Comparison of ENCODE assay signal across 23 cellular contexts in genomic region chr2:9640403-9641104, GRCh38. TPM values are rescaled to one million over a fixed set of nuclear protein-coding genes. Genes with fewer than 3 reads are reported as not detected.
DNase-seq lines count a peak whose midpoint lies in the region; ATAC-seq and TF ChIP-seq lines count a peak whose summit lies in the region.
"Had no signal": no experiment of that assay in that cellular context is flagged by ENCODE, and none has a peak within 500 bp of the region (broad histone marks: within the 10 kb centered on the region; RNA-seq: fewer than 3 reads in every experiment).

No MANE protein-coding gene starts in this region.

- H3K36me3 Mint-ChIP-seq in activated naive CD4-positive, alpha-beta T cell treated with anti-CD3 and anti-CD28 coated beads, Interleukin-2, amount 50 U/mL, for 24 hours, result no peaks in the 10 kb centered on the region
- H3K36me3 Mint-ChIP-seq: activated naive CD8-positive, alpha-beta T cell treated with anti-CD3 and anti-CD28 coated beads for 36 hours had no signal

- intact Hi-C loops in dorsolateral prefrontal cortex (cut with DNase I), result loop anchor here (10.0 kb wide), 1 partner anchor 124 kb away; no protein-coding TSS in a partner anchor
- intact Hi-C loops in heart right ventricle (cut with DNase I), result no loop called here
- intact Hi-C loops in thyroid gland (cut with DNase I), result no loop called here

- no peak for ATAC-seq in heart right ventricle
- ATAC-seq: psoas muscle had no signal

- H4K20me1 ChIP-seq in OCI-LY3 (ENCODE audit: insufficient read depth, low read length), result no peaks in the 10 kb centered on the region

- no peak for DNase-seq in activated naive CD4-positive, alpha-beta T cell (lab: John Stamatoyannopoulos, UW)
- no peak for DNase-seq in dorsolateral prefrontal cortex
- DNase-seq in substantia nigra (lab: John Stamatoyannopoulos, UW), result no peak
- no peak for DNase-seq in heart right ventricle
- no peak for DNase-seq in thyroid gland
- DNase-seq in SK-N-DZ (ENCODE audit: low spot score), result no peak
- DNase-seq: activated CD4-positive, alpha-beta T cell treated with anti-CD3 and anti-CD28 coated beads for 1 hour; activated naive CD8-positive, alpha-beta T cell treated with anti-CD3 and anti-CD28 coated beads for 36 hours; C1 segment of cervical spinal cord; cerebellar nuclear complex; Karpas-422; MV-4-11; NCI-H1694 treated with DMSO at 0.1 percent for 48 hours; NCI-H2171; NCI-H526; psoas muscle; SK-N-SH had no signal

- no peaks in the 10 kb centered on the region for H3K27me3 Mint-ChIP-seq in activated naive CD4-positive, alpha-beta T cell treated with anti-CD3 and anti-CD28 coated beads, Interleukin-2, amount 50 U/mL, for 24 hours
- H3K27me3 Mint-ChIP-seq: activated naive CD8-positive, alpha-beta T cell treated with anti-CD3 and anti-CD28 coated beads for 36 hours had no signal

- peaks cover 4% of the 10 kb centered on the region for H3K4me1 Mint-ChIP-seq in activated naive CD4-positive, alpha-beta T cell treated with anti-CD3 and anti-CD28 coated beads, Interleukin-2, amount 50 U/mL, for 24 hours

- peak overlapping the region; percentile 28; the same call in 1 of the 2 replicates for H3K4me2 ChIP-seq in OCI-LY3 (ENCODE audit: low read length)

- H3K9me3 ChIP-seq in OCI-LY3 (ENCODE audit: insufficient read depth, low read length), result no peaks in the 10 kb centered on the region
- no peaks in the 10 kb centered on the region for H3K9me3 ChIP-seq in heart right ventricle
- H3K9me3 ChIP-seq in thyroid gland, result no peaks in the 10 kb centered on the region
- H3K9me3 ChIP-seq: neutrophil, psoas muscle, SK-N-SH had no signal

- no peaks in the 10 kb centered on the region for H3K79me2 ChIP-seq in OCI-LY3 (ENCODE audit: low read length)

- H3K4me3 ChIP-seq in OCI-LY3 (ENCODE audit: low read length) (no peak overlapping the region), dorsolateral prefrontal cortex (no peak overlapping the region), heart right ventricle (no peak overlapping the region), thyroid gland (replicated peaks in 1 of 3) (no peak overlapping the region)
- H3K4me3 ChIP-seq: psoas muscle had no signal

- WGBS in heart right ventricle, 2 donors, result 86 to 91% methylated on average over 14 of the region's 14 CpGs
- WGBS in thyroid gland, 2 donors, result 84 to 92% methylated on average over 14 of the region's 14 CpGs

- H3K9ac ChIP-seq in OCI-LY3 (ENCODE audit: low read length), result no peak overlapping the region
- H3K9ac ChIP-seq: SK-N-SH had no signal

- H3K4me1 ChIP-seq in OCI-LY3 (ENCODE audit: low read length), result peaks cover 51% of the 10 kb centered on the region
- peaks cover 3 to 29% (median 23%) of the 10 kb centered on the region in 9 donors for H3K4me1 ChIP-seq in heart right ventricle
- peaks cover 0 to 13% of the 10 kb centered on the region in 2 donors for H3K4me1 ChIP-seq in thyroid gland

- H3K27ac ChIP-seq in OCI-LY3 (ENCODE audit: low read length) (no peak overlapping the region), dorsolateral prefrontal cortex (peak overlapping the region in 58 of 59 donors; percentile 46 to 99 (median 96)), substantia nigra (ENCODE audit: low read depth, low read length, poor library complexity, severe bottlenecking) (peak overlapping the region; percentile 99), heart right ventricle (no peak overlapping the region), thyroid gland (no peak overlapping the region)
- H3K27ac ChIP-seq: epithelial cell of prostate, neutrophil, psoas muscle, RWPE1 had no signal

- TF ChIP-seq CTCF in OCI-LY3 (IDR thresholded peaks at IDR 0.05; ENCODE audit: low read depth, low read length) (no peak), dorsolateral prefrontal cortex (IDR thresholded peaks at IDR 0.05 in 54 of 56, conservative IDR thresholded peaks at IDR 0.05 in 2 of 56; ENCODE audit: low read depth in 1 of 56, partially characterized antibody in 56 of 56) (no peak), heart right ventricle (IDR thresholded peaks at IDR 0.05) (no peak), thyroid gland (IDR thresholded peaks at IDR 0.05) (no peak)

- no peak overlapping the region for H3K4me3 Mint-ChIP-seq in activated naive CD4-positive, alpha-beta T cell treated with anti-CD3 and anti-CD28 coated beads, Interleukin-2, amount 50 U/mL, for 24 hours
- H3K4me3 Mint-ChIP-seq: activated naive CD8-positive, alpha-beta T cell treated with anti-CD3 and anti-CD28 coated beads for 36 hours had no signal

- H3K36me3 ChIP-seq in OCI-LY3 (replicated peaks; ENCODE audit: low read depth, low read length) (no peaks in the 10 kb centered on the region), heart right ventricle (no peaks in the 10 kb centered on the region), thyroid gland (no peaks in the 10 kb centered on the region)
- H3K36me3 ChIP-seq: neutrophil had no signal

- no peak for TF ChIP-seq POLR2A in thyroid gland (IDR thresholded peaks at IDR 0.05)

- peak overlapping the region; percentile 0 for H3K27ac Mint-ChIP-seq in activated naive CD4-positive, alpha-beta T cell treated with anti-CD3 and anti-CD28 coated beads, Interleukin-2, amount 50 U/mL, for 24 hours
- H3K27ac Mint-ChIP-seq: activated naive CD8-positive, alpha-beta T cell treated with anti-CD3 and anti-CD28 coated beads for 36 hours; activated T-helper 2 cell treated with anti-CD3 and anti-CD28 coated beads, Interferon-gamma antibody, Interleukin-2, Interleukin-4, amounts not matched to agents 10 μg/mL and 5 μg/mL and 100 μg/mL, durations not matched to agents 14 hours and 24 hours and 36 hours had no signal

- H3K9me3 Mint-ChIP-seq in activated naive CD4-positive, alpha-beta T cell treated with anti-CD3 and anti-CD28 coated beads, Interleukin-2, amount 50 U/mL, for 24 hours, result no peaks in the 10 kb centered on the region
- H3K9me3 Mint-ChIP-seq: activated naive CD8-positive, alpha-beta T cell treated with anti-CD3 and anti-CD28 coated beads for 36 hours; activated T-helper 2 cell treated with anti-CD3 and anti-CD28 coated beads, Interferon-gamma antibody, Interleukin-2, Interleukin-4, amounts not matched to agents 10 μg/mL and 5 μg/mL and 100 μg/mL, durations not matched to agents 14 hours and 24 hours and 36 hours had no signal

- no peak overlapping the region for H2AFZ ChIP-seq in OCI-LY3 (ENCODE audit: low read depth, low read length)

- H3K27me3 ChIP-seq in OCI-LY3 (ENCODE audit: low read depth, low read length), result peaks cover 9% of the 10 kb centered on the region
- H3K27me3 ChIP-seq in dorsolateral prefrontal cortex, result no peaks in the 10 kb centered on the region
- H3K27me3 ChIP-seq in heart right ventricle, result no peaks in the 10 kb centered on the region
- no peaks in the 10 kb centered on the region for H3K27me3 ChIP-seq in thyroid gland

RNA-seq across cellular contexts. Expression of gene YWHAQ, which starts 9.8 kb away (rescaled TPM):
- total RNA-seq in dorsolateral prefrontal cortex, result 100 to 1,000 TPM; 223 to 572 (median 337) TPM
- total RNA-seq in heart right ventricle, result 100 to 1,000 TPM; 134 to 303 (median 207) TPM
- 100 to 1,000 TPM in 1 of 2 donors, 10 to 100 TPM in 1; 62.0 to 159 TPM for polyA plus RNA-seq in heart right ventricle
- total RNA-seq in thyroid gland, result 100 to 1,000 TPM; 246 to 270 (median 265) TPM
- polyA plus RNA-seq in SK-N-DZ (2014; cell fraction: cytosol; rRNA removed), result 453 and 489 TPM in 2 replicates
- 228 and 247 TPM in 2 replicates for polyA plus RNA-seq in SK-N-DZ (2014; cell fraction: nucleus; rRNA removed)

Comparison
In these comparisons a context has a peak if more than half of its experiments do, and no peak if none do; other contexts are left out.
1. H3K27ac ChIP-seq: peak in dorsolateral prefrontal cortex (58 of 59) and substantia nigra (single experiment); none in OCI-LY3 (single experiment), heart right ventricle (0 of 10) and thyroid gland (0 of 3).
2. intact Hi-C loops: an anchor here in dorsolateral prefrontal cortex (10.0 kb wide); none called in heart right ventricle and thyroid gland.